ENCODE assay signal across 1 cellular context in genomic region chr16:1378087-1378803, GRCh38.
TF ChIP-seq lines count a peak whose summit lies in the region.

No MANE protein-coding gene starts in this region.

TF ChIP-seq in GM23338, 12 proteins besides CTCF, POLR2A, EP300 and RAD21 (continued from another document):
- no peak for TF ChIP-seq CREB1 (CRISPR knock-in tag; IDR thresholded peaks at IDR 0.05; ENCODE audit: low read depth)
- TF ChIP-seq ETS1 (IDR thresholded peaks at IDR 0.05) = no peak
- TF ChIP-seq EZH2 (IDR thresholded peaks at IDR 0.05; ENCODE audit: low read depth, unreplicated experiment) = no peak
- TF ChIP-seq, protein P1, sequence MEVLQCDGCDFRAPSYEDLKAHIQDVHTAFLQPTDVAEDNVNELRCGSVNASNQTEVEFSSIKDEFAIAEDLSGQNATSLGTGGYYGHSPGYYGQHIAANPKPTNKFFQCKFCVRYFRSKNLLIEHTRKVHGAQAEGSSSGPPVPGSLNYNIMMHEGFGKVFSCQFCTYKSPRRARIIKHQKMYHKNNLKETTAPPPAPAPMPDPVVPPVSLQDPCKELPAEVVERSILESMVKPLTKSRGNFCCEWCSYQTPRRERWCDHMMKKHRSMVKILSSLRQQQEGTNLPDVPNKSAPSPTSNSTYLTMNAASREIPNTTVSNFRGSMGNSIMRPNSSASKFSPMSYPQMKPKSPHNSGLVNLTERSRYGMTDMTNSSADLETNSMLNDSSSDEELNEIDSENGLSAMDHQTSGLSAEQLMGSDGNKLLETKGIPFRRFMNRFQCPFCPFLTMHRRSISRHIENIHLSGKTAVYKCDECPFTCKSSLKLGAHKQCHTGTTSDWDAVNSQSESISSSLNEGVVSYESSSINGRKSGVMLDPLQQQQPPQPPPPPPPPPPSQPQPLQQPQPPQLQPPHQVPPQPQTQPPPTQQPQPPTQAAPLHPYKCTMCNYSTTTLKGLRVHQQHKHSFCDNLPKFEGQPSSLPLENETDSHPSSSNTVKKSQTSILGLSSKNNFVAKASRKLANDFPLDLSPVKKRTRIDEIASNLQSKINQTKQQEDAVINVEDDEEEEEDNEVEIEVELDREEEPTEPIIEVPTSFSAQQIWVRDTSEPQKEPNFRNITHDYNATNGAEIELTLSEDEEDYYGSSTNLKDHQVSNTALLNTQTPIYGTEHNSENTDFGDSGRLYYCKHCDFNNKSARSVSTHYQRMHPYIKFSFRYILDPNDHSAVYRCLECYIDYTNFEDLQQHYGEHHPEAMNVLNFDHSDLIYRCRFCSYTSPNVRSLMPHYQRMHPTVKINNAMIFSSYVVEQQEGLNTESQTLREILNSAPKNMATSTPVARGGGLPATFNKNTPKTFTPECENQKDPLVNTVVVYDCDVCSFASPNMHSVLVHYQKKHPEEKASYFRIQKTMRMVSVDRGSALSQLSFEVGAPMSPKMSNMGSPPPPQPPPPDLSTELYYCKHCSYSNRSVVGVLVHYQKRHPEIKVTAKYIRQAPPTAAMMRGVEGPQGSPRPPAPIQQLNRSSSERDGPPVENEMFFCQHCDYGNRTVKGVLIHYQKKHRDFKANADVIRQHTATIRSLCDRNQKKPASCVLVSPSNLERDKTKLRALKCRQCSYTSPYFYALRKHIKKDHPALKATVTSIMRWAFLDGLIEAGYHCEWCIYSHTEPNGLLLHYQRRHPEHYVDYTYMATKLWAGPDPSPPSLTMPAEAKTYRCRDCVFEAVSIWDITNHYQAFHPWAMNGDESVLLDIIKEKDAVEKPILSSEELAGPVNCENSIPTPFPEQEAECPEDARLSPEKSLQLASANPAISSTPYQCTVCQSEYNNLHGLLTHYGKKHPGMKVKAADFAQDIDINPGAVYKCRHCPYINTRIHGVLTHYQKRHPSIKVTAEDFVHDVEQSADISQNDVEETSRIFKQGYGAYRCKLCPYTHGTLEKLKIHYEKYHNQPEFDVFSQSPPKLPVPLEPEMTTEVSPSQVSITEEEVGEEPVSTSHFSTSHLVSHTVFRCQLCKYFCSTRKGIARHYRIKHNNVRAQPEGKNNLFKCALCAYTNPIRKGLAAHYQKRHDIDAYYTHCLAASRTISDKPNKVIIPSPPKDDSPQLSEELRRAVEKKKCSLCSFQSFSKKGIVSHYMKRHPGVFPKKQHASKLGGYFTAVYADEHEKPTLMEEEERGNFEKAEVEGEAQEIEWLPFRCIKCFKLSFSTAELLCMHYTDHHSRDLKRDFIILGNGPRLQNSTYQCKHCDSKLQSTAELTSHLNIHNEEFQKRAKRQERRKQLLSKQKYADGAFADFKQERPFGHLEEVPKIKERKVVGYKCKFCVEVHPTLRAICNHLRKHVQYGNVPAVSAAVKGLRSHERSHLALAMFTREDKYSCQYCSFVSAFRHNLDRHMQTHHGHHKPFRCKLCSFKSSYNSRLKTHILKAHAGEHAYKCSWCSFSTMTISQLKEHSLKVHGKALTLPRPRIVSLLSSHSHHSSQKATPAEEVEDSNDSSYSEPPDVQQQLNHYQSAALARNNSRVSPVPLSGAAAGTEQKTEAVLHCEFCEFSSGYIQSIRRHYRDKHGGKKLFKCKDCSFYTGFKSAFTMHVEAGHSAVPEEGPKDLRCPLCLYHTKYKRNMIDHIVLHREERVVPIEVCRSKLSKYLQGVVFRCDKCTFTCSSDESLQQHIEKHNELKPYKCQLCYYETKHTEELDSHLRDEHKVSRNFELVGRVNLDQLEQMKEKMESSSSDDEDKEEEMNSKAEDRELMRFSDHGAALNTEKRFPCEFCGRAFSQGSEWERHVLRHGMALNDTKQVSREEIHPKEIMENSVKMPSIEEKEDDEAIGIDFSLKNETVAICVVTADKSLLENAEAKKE (CRISPR knock-in tag; IDR thresholded peaks at IDR 0.05) = no peak
